In the genomic region with DNA sequence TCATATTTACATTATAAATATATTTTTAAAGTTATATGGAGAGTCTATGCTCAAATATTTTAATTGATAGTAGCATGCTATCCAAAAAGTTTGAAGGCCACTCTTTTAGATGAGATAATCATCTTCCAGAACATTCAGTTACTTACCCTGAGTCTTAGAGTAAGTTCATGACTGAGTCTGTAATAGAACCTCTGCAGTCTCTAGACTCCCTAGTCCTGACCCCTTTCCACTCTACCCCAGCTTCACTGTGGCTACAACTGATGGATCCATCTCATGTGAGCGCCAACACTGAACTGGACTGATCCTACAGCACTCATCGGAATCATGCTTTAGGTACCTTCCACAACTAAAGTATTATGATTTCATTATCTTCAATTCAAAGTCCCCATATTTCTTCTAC, we compare ENCODE assay signal across 18 cellular contexts. TPM values are rescaled to one million over a fixed set of nuclear protein-coding genes. Genes with fewer than 3 reads are reported as not detected.
A peak's percentile ranks its signal among the peaks of the same experiment; 100 is the strongest.
DNase-seq lines count a peak whose midpoint lies in the region; ATAC-seq and TF ChIP-seq lines count a peak whose summit lies in the region.
"Had no signal": no experiment of that assay in that cellular context is flagged by ENCODE, and none has a peak within 500 bp of the region (broad histone marks: within the 10 kb centered on the region; RNA-seq: fewer than 3 reads in every experiment).

No MANE protein-coding gene starts in this region.

- ATAC-seq in psoas muscle (peak in 3 of 4 donors; percentile 38 to 43 (median 42)), HG03439 (IDR thresholded peaks at IDR 0.05; ENCODE audit: unreplicated experiment) (no peak), GM21528 (IDR thresholded peaks at IDR 0.05; ENCODE audit: low FRiP score, unreplicated experiment) (no peak)

- no peak overlapping the region for H3K27ac Mint-ChIP-seq in activated CD4-positive, alpha-beta T cell treated with anti-CD3 and anti-CD28 coated beads, Interleukin-2, amount 10 ng/mL, durations not matched to agents 24 days and 14 days
- peak overlapping the region; percentile 31; the same call in 1 of the 2 replicates for H3K27ac Mint-ChIP-seq in HFFc6
- H3K27ac Mint-ChIP-seq: GM23338; IgD-negative memory B cell; T-helper 1 cell treated with Interleukin-12 subunit alpha and Interleukin-12 subunit beta and Interleukin-4 antibody, amounts not matched to agents 30 μg/mL and 1 μg/mL, for 36 hours had no signal

- no peaks in the 10 kb centered on the region for H3K36me3 Mint-ChIP-seq in activated CD4-positive, alpha-beta T cell treated with anti-CD3 and anti-CD28 coated beads, Interleukin-2, amount 10 ng/mL, durations not matched to agents 24 days and 14 days (ENCODE audit: low read depth)
- H3K36me3 Mint-ChIP-seq in HFFc6 (ENCODE audit: low read depth) = peaks cover 4% of the 10 kb centered on the region; the same call in 1 of the 2 replicates
- H3K36me3 Mint-ChIP-seq: IgD-negative memory B cell had no signal

- intact Hi-C loops in activated CD4-positive, alpha-beta T cell treated with anti-CD3 and anti-CD28 coated beads, Interleukin-2, amount 10 ng/mL, durations not matched to agents 24 days and 14 days (cut with micrococcal nuclease) = loop anchor here (1.0 to 10.0 kb wide), 3 partner anchors 136 to 608 kb away; no protein-coding TSS in a partner anchor
- intact Hi-C loops in psoas muscle (cut with DNase I) = loop anchor here (1.0 to 10.0 kb wide), 5 partner anchors 135 to 608 kb away; no protein-coding TSS in a partner anchor

- no peak overlapping the region for H3K4me3 Mint-ChIP-seq in activated CD4-positive, alpha-beta T cell treated with anti-CD3 and anti-CD28 coated beads, Interleukin-2, amount 10 ng/mL, durations not matched to agents 24 days and 14 days
- no peak overlapping the region for H3K4me3 Mint-ChIP-seq in HFFc6
- H3K4me3 Mint-ChIP-seq: GM23338; IgD-negative memory B cell; T-helper 1 cell treated with Interleukin-12 subunit alpha and Interleukin-12 subunit beta and Interleukin-4 antibody, amounts not matched to agents 30 μg/mL and 1 μg/mL, for 36 hours had no signal

- H3K27me3 ChIP-seq in psoas muscle (ENCODE audit: insufficient read depth in 3 of 3, low read length in 2 of 3) = no peaks in the 10 kb centered on the region
- H3K27me3 ChIP-seq: Peyer's patch had no signal

- H3K4me1 ChIP-seq in psoas muscle = peaks cover 3% of the 10 kb centered on the region
- H3K4me1 ChIP-seq: Peyer's patch had no signal

- peak overlapping the region; percentile 27; the same call in 1 of the 2 replicates for H3K27ac ChIP-seq in VCaP
- no peak overlapping the region for H3K27ac ChIP-seq in psoas muscle
- H3K27ac ChIP-seq: Peyer's patch had no signal

- TF ChIP-seq CTCF in HFFc6 (IDR thresholded peaks at IDR 0.05) (no peak), VCaP (conservative IDR thresholded peaks at IDR 0.05) (no peak), psoas muscle (IDR thresholded peaks at IDR 0.05) (no peak)

- H3K9me3 ChIP-seq in psoas muscle = no peaks in the 10 kb centered on the region
- H3K9me3 ChIP-seq: HAP-1, Peyer's patch had no signal

- peak; percentile 47 for DNase-seq in activated CD4-positive, alpha-beta T cell treated with anti-CD3 and anti-CD28 coated beads, Interleukin-2, amount 10 ng/mL, durations not matched to agents 24 days and 14 days
- no peak for DNase-seq in activated CD4-positive, alpha-beta T cell treated with anti-CD3 and anti-CD28 coated beads for 48 hours
- no peak for DNase-seq in HFFc6
- DNase-seq in psoas muscle = no peak
- no peak for DNase-seq in NOMO-1 treated with DMSO at 0.1 percent for 48 hours (lab: John Stamatoyannopoulos, UW; ENCODE audit: unreplicated experiment)
- DNase-seq: DMS153; NCI-H187; NCI-H524 treated with DMSO at 0.1 percent for 48 hours; NK-92 treated with Interleukin-12 subunit alpha and Interleukin-12 subunit beta, amount 100 ng/mL, for 24 hours; Peyer's patch had no signal

- WGBS in psoas muscle, 3 donors = 58 to 66% (median 61%) methylated on average over 2 of the region's 2 CpGs

- H3K4me3 ChIP-seq in psoas muscle = no peak overlapping the region
- H3K4me3 ChIP-seq: GM23338, HAP-1, Peyer's patch had no signal

- H3K27me3 Mint-ChIP-seq in activated CD4-positive, alpha-beta T cell treated with anti-CD3 and anti-CD28 coated beads, Interleukin-2, amount 10 ng/mL, durations not matched to agents 24 days and 14 days = no peaks in the 10 kb centered on the region
- no peaks in the 10 kb centered on the region for H3K27me3 Mint-ChIP-seq in HFFc6 (ENCODE audit: insufficient read depth)
- H3K27me3 Mint-ChIP-seq: CD4-positive, CD25-positive, alpha-beta regulatory T cell; IgD-negative memory B cell had no signal

- no peaks in the 10 kb centered on the region for H3K9me3 Mint-ChIP-seq in activated CD4-positive, alpha-beta T cell treated with anti-CD3 and anti-CD28 coated beads, Interleukin-2, amount 10 ng/mL, durations not matched to agents 24 days and 14 days
- H3K9me3 Mint-ChIP-seq in HFFc6 = no peaks in the 10 kb centered on the region
- H3K9me3 Mint-ChIP-seq: GM23338; IgD-negative memory B cell; T-helper 1 cell treated with Interleukin-12 subunit alpha and Interleukin-12 subunit beta and Interleukin-4 antibody, amounts not matched to agents 30 μg/mL and 1 μg/mL, for 36 hours had no signal

- H3K36me3 ChIP-seq in psoas muscle (ENCODE audit: insufficient read depth in 1 of 2, low read depth in 1 of 2) = peaks cover 0 to 19% of the 10 kb centered on the region in 2 donors
- H3K36me3 ChIP-seq: Peyer's patch had no signal

- no peaks in the 10 kb centered on the region for H3K4me1 Mint-ChIP-seq in activated CD4-positive, alpha-beta T cell treated with anti-CD3 and anti-CD28 coated beads, Interleukin-2, amount 10 ng/mL, durations not matched to agents 24 days and 14 days
- peaks cover 22% of the 10 kb centered on the region for H3K4me1 Mint-ChIP-seq in HFFc6 (ENCODE audit: low read depth)
- H3K4me1 Mint-ChIP-seq: GM23338 had no signal

RNA-seq across cellular contexts. Expression of a gene that starts 10.1 kb away (rescaled TPM):
- total RNA-seq in activated CD4-positive, alpha-beta T cell treated with anti-CD3 and anti-CD28 coated beads, Interleukin-2, amount 10 ng/mL, durations not matched to agents 24 days and 14 days = 1.1 and 1.2 TPM in 2 replicates
- 100 to 1,000 TPM in 3 of 6 experiments, 10 to 100 TPM in 3; 84.6 to 138 (median 100) TPM for total RNA-seq in HFFc6 (2021; fragmentation: NEBNext Ultra II Directional; extraction: Animal tissue kit (Norgen Biotek cat#: 25700))
- 10 to 100 TPM; 35.7 to 61.8 (median 38.9) TPM for total RNA-seq in psoas muscle
- polyA plus RNA-seq in psoas muscle = 10 to 100 TPM; 23.4 to 32.5 (median 24.3) TPM
- polyA plus RNA-seq: IgD-negative memory B cell had no signal

RNA-seq across cellular contexts. Expression of a gene that starts 36.9 kb away (rescaled TPM):
- total RNA-seq in activated CD4-positive, alpha-beta T cell treated with anti-CD3 and anti-CD28 coated beads, Interleukin-2, amount 10 ng/mL, durations not matched to agents 24 days and 14 days = 22.2 and 25.0 TPM in 2 replicates
- total RNA-seq in HFFc6 (2021; fragmentation: NEBNext Ultra II Directional; extraction: Animal tissue kit (Norgen Biotek cat#: 25700)) = 10 to 100 TPM; 37.8 to 46.9 (median 43.2) TPM
- total RNA-seq in psoas muscle = 10 to 100 TPM; 22.1 to 42.4 (median 36.1) TPM
- polyA plus RNA-seq in psoas muscle = 10 to 100 TPM; 16.3 to 31.9 (median 20.0) TPM

Comparison
In these comparisons a context has a peak if more than half of its experiments do, and no peak if none do; other contexts are left out.
1. ATAC-seq: peak in psoas muscle (3 of 4); none in HG03439 (single experiment) and GM21528 (single experiment).
2. RNA of a gene that starts 10.1 kb away (total RNA-seq): 84.6 to 138 TPM in HFFc6 and 35.7 to 61.8 TPM in psoas muscle; 1.1 to 1.2 TPM in activated CD4-positive, alpha-beta T cell treated with anti-CD3 and anti-CD28 coated beads, Interleukin-2, amount 10 ng/mL, durations not matched to agents 24 days and 14 days; every median in the first group is over 10 times any median in the second.